In the genomic region with DNA sequence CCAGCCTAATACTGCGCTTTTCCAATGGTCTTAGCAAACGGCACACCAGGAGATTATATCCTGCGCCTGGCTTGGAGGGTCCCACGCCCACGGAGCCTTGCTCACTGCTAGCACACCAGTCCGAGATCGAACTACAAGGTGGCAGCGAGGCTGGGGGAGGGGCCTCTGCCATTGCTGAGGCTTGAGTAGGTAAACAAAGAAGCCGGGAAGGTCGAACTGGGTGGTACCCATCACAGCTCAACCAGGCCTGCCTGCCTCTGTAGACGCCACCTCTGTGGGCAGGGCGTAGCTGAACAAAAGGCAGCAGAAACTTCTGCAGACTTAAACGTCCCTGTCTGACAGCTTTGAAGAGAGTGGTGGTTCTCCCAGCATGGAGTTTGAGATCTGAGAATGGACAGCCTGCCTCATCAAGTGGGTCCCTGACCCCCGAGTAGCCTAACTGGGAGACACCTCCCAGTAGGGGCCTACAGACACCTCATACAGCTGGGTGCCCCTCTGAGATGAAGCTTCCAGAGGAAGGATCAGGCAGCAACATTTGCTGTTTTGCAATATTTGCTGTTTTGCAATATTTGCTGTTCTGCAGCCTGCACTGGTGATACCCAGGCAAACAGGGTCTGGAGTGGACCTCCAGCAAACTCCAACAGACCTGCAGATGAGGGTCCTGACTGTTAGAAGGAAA, we compare ENCODE assay signal across 1 cellular context.
TF ChIP-seq lines count a peak whose summit lies in the region.

No MANE protein-coding gene starts in this region.

TF ChIP-seq in HepG2, 621 proteins besides CTCF, POLR2A, EP300 and RAD21 (continued from another document):
- TF ChIP-seq, protein P1, sequence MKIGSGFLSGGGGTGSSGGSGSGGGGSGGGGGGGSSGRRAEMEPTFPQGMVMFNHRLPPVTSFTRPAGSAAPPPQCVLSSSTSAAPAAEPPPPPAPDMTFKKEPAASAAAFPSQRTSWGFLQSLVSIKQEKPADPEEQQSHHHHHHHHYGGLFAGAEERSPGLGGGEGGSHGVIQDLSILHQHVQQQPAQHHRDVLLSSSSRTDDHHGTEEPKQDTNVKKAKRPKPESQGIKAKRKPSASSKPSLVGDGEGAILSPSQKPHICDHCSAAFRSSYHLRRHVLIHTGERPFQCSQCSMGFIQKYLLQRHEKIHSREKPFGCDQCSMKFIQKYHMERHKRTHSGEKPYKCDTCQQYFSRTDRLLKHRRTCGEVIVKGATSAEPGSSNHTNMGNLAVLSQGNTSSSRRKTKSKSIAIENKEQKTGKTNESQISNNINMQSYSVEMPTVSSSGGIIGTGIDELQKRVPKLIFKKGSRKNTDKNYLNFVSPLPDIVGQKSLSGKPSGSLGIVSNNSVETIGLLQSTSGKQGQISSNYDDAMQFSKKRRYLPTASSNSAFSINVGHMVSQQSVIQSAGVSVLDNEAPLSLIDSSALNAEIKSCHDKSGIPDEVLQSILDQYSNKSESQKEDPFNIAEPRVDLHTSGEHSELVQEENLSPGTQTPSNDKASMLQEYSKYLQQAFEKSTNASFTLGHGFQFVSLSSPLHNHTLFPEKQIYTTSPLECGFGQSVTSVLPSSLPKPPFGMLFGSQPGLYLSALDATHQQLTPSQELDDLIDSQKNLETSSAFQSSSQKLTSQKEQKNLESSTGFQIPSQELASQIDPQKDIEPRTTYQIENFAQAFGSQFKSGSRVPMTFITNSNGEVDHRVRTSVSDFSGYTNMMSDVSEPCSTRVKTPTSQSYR (CRISPR knock-in tag; IDR thresholded peaks at IDR 0.05; ENCODE audit: borderline replicate concordance) = 0 out of 2 replicates have a peak, but pooled peaks have one; percentile 52
- 0 out of 2 replicates have a peak, but pooled peaks have one; percentile 1 for TF ChIP-seq MAFF (IDR thresholded peaks at IDR 0.05; ENCODE audit: low read depth, low read length)
- TF ChIP-seq, protein P2, sequence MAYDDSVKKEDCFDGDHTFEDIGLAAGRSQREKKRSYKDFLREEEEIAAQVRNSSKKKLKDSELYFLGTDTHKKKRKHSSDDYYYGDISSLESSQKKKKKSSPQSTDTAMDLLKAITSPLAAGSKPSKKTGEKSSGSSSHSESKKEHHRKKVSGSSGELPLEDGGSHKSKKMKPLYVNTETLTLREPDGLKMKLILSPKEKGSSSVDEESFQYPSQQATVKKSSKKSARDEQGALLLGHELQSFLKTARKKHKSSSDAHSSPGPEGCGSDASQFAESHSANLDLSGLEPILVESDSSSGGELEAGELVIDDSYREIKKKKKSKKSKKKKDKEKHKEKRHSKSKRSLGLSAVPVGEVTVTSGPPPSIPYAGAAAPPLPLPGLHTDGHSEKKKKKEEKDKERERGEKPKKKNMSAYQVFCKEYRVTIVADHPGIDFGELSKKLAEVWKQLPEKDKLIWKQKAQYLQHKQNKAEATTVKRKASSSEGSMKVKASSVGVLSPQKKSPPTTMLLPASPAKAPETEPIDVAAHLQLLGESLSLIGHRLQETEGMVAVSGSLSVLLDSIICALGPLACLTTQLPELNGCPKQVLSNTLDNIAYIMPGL (CRISPR knock-in tag; IDR thresholded peaks at IDR 0.05; ENCODE audit: borderline replicate concordance in 1 of 2, low read depth in 1 of 2) = 0 out of 4 replicates have a peak, but pooled peaks of 1 of the 2 experiments have one; percentile 16
- peak; percentile 30; the same call in 1 of the 2 replicates for TF ChIP-seq ZNF460 (CRISPR knock-in tag; IDR thresholded peaks at IDR 0.05; ENCODE audit: borderline replicate concordance)
- TF ChIP-seq ZNF614 (CRISPR knock-in tag; IDR thresholded peaks at IDR 0.05; ENCODE audit: borderline replicate concordance) = peak; percentile 65; the same call in 1 of the 2 replicates
- TF ChIP-seq HMG20A (CRISPR knock-in tag; IDR thresholded peaks at IDR 0.05; ENCODE audit: borderline replicate concordance) = peak; percentile 81
- 0 out of 2 replicates have a peak, but pooled peaks have one; percentile 40 for TF ChIP-seq ARHGAP35 (CRISPR knock-in tag; IDR thresholded peaks at IDR 0.05; ENCODE audit: borderline replicate concordance)
- peak; percentile 52; the same call in 1 of the 2 replicates for TF ChIP-seq ZNF317 (CRISPR knock-in tag; IDR thresholded peaks at IDR 0.05)
- peak; percentile 74 for TF ChIP-seq ISL2 (CRISPR knock-in tag; IDR thresholded peaks at IDR 0.05)
- TF ChIP-seq ZNF329 (CRISPR knock-in tag; IDR thresholded peaks at IDR 0.05; ENCODE audit: low read depth) = peak; percentile 64; the same call in 1 of the 2 replicates
- TF ChIP-seq DPF2 (CRISPR knock-in tag; IDR thresholded peaks at IDR 0.05; ENCODE audit: borderline replicate concordance, low read depth) = peak; percentile 85
- peak; percentile 71; the same call in 1 of the 2 replicates for TF ChIP-seq KLF6 (CRISPR knock-in tag; IDR thresholded peaks at IDR 0.05)
- TF ChIP-seq, protein P3, sequence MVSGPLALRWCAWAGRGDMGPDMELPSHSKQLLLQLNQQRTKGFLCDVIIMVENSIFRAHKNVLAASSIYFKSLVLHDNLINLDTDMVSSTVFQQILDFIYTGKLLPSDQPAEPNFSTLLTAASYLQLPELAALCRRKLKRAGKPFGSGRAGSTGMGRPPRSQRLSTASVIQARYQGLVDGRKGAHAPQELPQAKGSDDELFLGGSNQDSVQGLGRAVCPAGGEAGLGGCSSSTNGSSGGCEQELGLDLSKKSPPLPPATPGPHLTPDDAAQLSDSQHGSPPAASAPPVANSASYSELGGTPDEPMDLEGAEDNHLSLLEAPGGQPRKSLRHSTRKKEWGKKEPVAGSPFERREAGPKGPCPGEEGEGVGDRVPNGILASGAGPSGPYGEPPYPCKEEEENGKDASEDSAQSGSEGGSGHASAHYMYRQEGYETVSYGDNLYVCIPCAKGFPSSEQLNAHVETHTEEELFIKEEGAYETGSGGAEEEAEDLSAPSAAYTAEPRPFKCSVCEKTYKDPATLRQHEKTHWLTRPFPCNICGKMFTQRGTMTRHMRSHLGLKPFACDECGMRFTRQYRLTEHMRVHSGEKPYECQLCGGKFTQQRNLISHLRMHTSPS (CRISPR knock-in tag; IDR thresholded peaks at IDR 0.05; ENCODE audit: low read depth) = peak; percentile 56
- TF ChIP-seq HNF4A (CRISPR knock-in tag; IDR thresholded peaks at IDR 0.05) = peak; percentile 69
- TF ChIP-seq GATAD2A (CRISPR knock-in tag; IDR thresholded peaks at IDR 0.05) = peak; percentile 96
- TF ChIP-seq ETV5 (CRISPR knock-in tag; IDR thresholded peaks at IDR 0.05; ENCODE audit: borderline replicate concordance) = peak; percentile 53; the same call in 1 of the 2 replicates
- peak; percentile 92 for TF ChIP-seq CBX5 (CRISPR knock-in tag; IDR thresholded peaks at IDR 0.05; ENCODE audit: borderline replicate concordance)
- peak; percentile 94; the same call in 1 of the 2 replicates for TF ChIP-seq ZNF331 (CRISPR knock-in tag; IDR thresholded peaks at IDR 0.05)
- TF ChIP-seq ZSCAN21 (CRISPR knock-in tag; IDR thresholded peaks at IDR 0.05; ENCODE audit: borderline replicate concordance) = 0 out of 2 replicates have a peak, but pooled peaks have one; percentile 65
- TF ChIP-seq ARNT2 (CRISPR knock-in tag; IDR thresholded peaks at IDR 0.05; ENCODE audit: low read depth) = peak; percentile 43; the same call in 1 of the 2 replicates
- TF ChIP-seq, protein P4, sequence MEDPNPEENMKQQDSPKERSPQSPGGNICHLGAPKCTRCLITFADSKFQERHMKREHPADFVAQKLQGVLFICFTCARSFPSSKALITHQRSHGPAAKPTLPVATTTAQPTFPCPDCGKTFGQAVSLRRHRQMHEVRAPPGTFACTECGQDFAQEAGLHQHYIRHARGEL (CRISPR knock-in tag; IDR thresholded peaks at IDR 0.05) = 0 out of 2 replicates have a peak, but pooled peaks have one; percentile 30
- 0 out of 2 replicates have a peak, but pooled peaks have one; percentile 65 for TF ChIP-seq ZNF264 (CRISPR knock-in tag; IDR thresholded peaks at IDR 0.05)
- TF ChIP-seq SP5 (CRISPR knock-in tag; IDR thresholded peaks at IDR 0.05; ENCODE audit: borderline replicate concordance, low read depth) = 0 out of 2 replicates have a peak, but pooled peaks have one; percentile 34
- peak; percentile 65; the same call in 1 of the 2 replicates for TF ChIP-seq ERF (CRISPR knock-in tag; IDR thresholded peaks at IDR 0.05)
- TF ChIP-seq, protein P5, sequence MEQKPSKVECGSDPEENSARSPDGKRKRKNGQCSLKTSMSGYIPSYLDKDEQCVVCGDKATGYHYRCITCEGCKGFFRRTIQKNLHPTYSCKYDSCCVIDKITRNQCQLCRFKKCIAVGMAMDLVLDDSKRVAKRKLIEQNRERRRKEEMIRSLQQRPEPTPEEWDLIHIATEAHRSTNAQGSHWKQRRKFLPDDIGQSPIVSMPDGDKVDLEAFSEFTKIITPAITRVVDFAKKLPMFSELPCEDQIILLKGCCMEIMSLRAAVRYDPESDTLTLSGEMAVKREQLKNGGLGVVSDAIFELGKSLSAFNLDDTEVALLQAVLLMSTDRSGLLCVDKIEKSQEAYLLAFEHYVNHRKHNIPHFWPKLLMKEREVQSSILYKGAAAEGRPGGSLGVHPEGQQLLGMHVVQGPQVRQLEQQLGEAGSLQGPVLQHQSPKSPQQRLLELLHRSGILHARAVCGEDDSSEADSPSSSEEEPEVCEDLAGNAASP (CRISPR knock-in tag; IDR thresholded peaks at IDR 0.05; ENCODE audit: borderline replicate concordance) = peak; percentile 96
- TF ChIP-seq ZNF430 (CRISPR knock-in tag; IDR thresholded peaks at IDR 0.05) = peak; percentile 81
- TF ChIP-seq, protein P6, sequence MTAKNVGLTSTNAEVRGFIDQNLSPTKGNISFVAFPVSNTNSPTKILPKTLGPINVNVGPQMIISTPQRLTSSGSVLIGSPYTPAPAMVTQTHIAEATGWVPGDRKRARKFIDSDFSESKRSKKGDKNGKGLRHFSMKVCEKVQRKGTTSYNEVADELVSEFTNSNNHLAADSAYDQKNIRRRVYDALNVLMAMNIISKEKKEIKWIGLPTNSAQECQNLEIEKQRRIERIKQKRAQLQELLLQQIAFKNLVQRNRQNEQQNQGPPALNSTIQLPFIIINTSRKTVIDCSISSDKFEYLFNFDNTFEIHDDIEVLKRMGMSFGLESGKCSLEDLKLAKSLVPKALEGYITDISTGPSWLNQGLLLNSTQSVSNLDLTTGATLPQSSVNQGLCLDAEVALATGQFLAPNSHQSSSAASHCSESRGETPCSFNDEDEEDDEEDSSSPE (CRISPR knock-in tag; IDR thresholded peaks at IDR 0.05) = peak; percentile 53
- peak; percentile 72; the same call in 1 of the 2 replicates for TF ChIP-seq ZMYM3 (CRISPR knock-in tag; IDR thresholded peaks at IDR 0.05)
- TF ChIP-seq NRL (CRISPR knock-in tag; IDR thresholded peaks at IDR 0.05; ENCODE audit: borderline replicate concordance) = peak; percentile 34; the same call in 1 of the 2 replicates
- 0 out of 2 replicates have a peak, but pooled peaks have one; percentile 48 for TF ChIP-seq ETV6 (CRISPR knock-in tag; conservative IDR thresholded peaks at IDR 0.05)
- TF ChIP-seq, protein P7, sequence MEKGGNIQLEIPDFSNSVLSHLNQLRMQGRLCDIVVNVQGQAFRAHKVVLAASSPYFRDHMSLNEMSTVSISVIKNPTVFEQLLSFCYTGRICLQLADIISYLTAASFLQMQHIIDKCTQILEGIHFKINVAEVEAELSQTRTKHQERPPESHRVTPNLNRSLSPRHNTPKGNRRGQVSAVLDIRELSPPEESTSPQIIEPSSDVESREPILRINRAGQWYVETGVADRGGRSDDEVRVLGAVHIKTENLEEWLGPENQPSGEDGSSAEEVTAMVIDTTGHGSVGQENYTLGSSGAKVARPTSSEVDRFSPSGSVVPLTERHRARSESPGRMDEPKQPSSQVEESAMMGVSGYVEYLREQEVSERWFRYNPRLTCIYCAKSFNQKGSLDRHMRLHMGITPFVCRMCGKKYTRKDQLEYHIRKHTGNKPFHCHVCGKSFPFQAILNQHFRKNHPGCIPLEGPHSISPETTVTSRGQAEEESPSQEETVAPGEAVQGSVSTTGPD (CRISPR knock-in tag; IDR thresholded peaks at IDR 0.05) = 0 out of 2 replicates have a peak, but pooled peaks have one; percentile 34
- TF ChIP-seq, protein P8, sequence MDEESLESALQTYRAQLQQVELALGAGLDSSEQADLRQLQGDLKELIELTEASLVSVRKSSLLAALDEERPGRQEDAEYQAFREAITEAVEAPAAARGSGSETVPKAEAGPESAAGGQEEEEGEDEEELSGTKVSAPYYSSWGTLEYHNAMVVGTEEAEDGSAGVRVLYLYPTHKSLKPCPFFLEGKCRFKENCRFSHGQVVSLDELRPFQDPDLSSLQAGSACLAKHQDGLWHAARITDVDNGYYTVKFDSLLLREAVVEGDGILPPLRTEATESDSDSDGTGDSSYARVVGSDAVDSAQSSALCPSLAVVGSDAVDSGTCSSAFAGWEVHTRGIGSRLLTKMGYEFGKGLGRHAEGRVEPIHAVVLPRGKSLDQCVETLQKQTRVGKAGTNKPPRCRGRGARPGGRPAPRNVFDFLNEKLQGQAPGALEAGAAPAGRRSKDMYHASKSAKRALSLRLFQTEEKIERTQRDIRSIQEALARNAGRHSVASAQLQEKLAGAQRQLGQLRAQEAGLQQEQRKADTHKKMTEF (CRISPR knock-in tag; IDR thresholded peaks at IDR 0.05) = peak; percentile 84
- TF ChIP-seq KAT7 (CRISPR knock-in tag; IDR thresholded peaks at IDR 0.05; ENCODE audit: borderline replicate concordance) = 0 out of 2 replicates have a peak, but pooled peaks have one; percentile 58
- peak; percentile 79; the same call in 1 of the 2 replicates for TF ChIP-seq KDM4B (CRISPR knock-in tag; IDR thresholded peaks at IDR 0.05)
